Comparison of ENCODE assay signal across 23 cellular contexts in the genomic region with DNA sequence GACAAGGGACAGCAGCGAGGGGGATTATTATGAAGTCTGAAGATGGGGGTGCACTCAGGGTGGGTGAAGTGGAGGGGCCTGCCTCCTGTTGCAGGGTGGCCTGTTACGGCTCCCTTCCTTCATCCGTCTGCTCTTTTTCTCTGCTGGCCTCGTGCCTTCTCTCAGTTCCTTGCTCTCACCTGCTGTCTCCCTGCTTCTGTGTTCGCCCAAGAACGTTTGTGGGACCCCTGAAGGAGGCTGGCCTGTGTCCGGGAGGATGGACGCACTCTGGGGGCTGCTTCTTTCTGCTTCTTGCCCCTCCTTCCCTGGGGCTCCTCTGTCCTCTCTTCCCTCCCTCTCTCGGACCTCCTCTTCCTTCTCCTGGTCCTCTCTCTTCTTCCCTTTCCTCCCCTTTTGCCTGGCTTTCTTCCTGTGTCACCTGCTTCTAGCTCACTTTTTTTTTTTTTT. TPM values are rescaled to one million over a fixed set of nuclear protein-coding genes. Genes with fewer than 3 reads are reported as not detected.
DNase-seq lines count a peak whose midpoint lies in the region; ATAC-seq, FAIRE-seq and TF ChIP-seq lines count a peak whose summit lies in the region.
"Had no signal": no experiment of that assay in that cellular context is flagged by ENCODE, and none has a peak within 500 bp of the region (broad histone marks: within the 10 kb centered on the region; RNA-seq: fewer than 3 reads in every experiment).

No MANE protein-coding gene starts in this region.

- 76 to 82% (median 81%) methylated on average over 8 to 9 of the region's 9 CpGs for WGBS in stomach, 5 donors

- H3K4me3 ChIP-seq in SK-N-MC: peak overlapping the region; percentile 67
- no peak overlapping the region for H3K4me3 ChIP-seq in neural progenitor cell
- no peak overlapping the region for H3K4me3 ChIP-seq in stomach
- H3K4me3 ChIP-seq: BLaER1, GM12878, GM23248 had no signal

- H3K9ac ChIP-seq in SK-N-MC (ENCODE audit: insufficient read length) (peak overlapping the region; percentile 53), neural progenitor cell (no peak overlapping the region)
- H3K9ac ChIP-seq: BLaER1, GM23248 had no signal

- no peaks in the 10 kb centered on the region for H3K9me3 ChIP-seq in SK-N-MC (ENCODE audit: low read depth, low read length)
- H3K9me3 ChIP-seq in neural progenitor cell (ENCODE audit: low read depth): no peaks in the 10 kb centered on the region
- H3K9me3 ChIP-seq in stomach: no peaks in the 10 kb centered on the region

- H3K27me3 ChIP-seq in neural progenitor cell (no peaks in the 10 kb centered on the region), stomach (no peaks in the 10 kb centered on the region)
- H3K27me3 ChIP-seq: BLaER1 had no signal

- peak; percentile 54 for DNase-seq in activated effector memory CD4-positive, alpha-beta T cell treated with anti-CD3 and anti-CD28 coated beads, Interleukin-2, amount 50 U/mL, for 16 hours
- no peak for DNase-seq in activated effector memory CD4-positive, alpha-beta T cell treated with Interleukin-2 at 50 U/mL for 16 hours
- no peak for DNase-seq in SK-N-MC (ENCODE audit: low read depth, low spot score)
- DNase-seq in neural progenitor cell (ENCODE audit: low spot score): no peak
- peak; percentile 8 for DNase-seq in stomach
- DNase-seq in GM19239 (ENCODE audit: insufficient read length, low spot score): no peak
- DNase-seq in central memory CD4-positive, alpha-beta T cell: no peak
- DNase-seq in activated naive CD4-positive, alpha-beta T cell treated with anti-CD3 and anti-CD28 coated beads, Interleukin-2, amount 50 U/mL, for 72 hours (ENCODE audit: low spot score in 2 of 2): no peak
- DNase-seq: 8988T; CD4-positive, alpha-beta memory T cell; DMS153; DND-41; EL; GM23248; HCEC 1CT had no signal

- no peak overlapping the region for H3K4me2 ChIP-seq in neural progenitor cell
- H3K4me2 ChIP-seq: BLaER1 had no signal

- no peak for ATAC-seq in activated naive CD4-positive, alpha-beta T cell treated with anti-CD3 and anti-CD28 coated beads, Interleukin-2, amount 50 U/mL, for 72 hours
- ATAC-seq: GM12878 had no signal

- peaks cover 8% of the 10 kb centered on the region for H3K27me3 Mint-ChIP-seq in neural progenitor cell (ENCODE audit: insufficient read depth, low read depth)

- peaks cover 2% of the 10 kb centered on the region for H3K4me1 Mint-ChIP-seq in neural progenitor cell
- H3K4me1 Mint-ChIP-seq: CD14-positive monocyte had no signal

- H3F3A ChIP-seq in neural progenitor cell (ENCODE audit: low read depth): peaks cover 3% of the 10 kb centered on the region

- no peak for TF ChIP-seq EP300 in stomach (IDR thresholded peaks at IDR 0.05)

- H3K27ac ChIP-seq in SK-N-MC (no peak overlapping the region), neural progenitor cell (no peak overlapping the region), stomach (no peak overlapping the region)
- H3K27ac ChIP-seq: BLaER1, GM23248, HL-60 had no signal

- no peak overlapping the region for H3K4me3 Mint-ChIP-seq in neural progenitor cell
- H3K4me3 Mint-ChIP-seq: CD14-positive monocyte; CD4-positive, alpha-beta memory T cell had no signal

- H3K9me3 Mint-ChIP-seq in neural progenitor cell: peaks cover 4% of the 10 kb centered on the region
- no peaks in the 10 kb centered on the region for H3K9me3 Mint-ChIP-seq in activated naive CD4-positive, alpha-beta T cell treated with anti-CD3 and anti-CD28 coated beads, Interleukin-2, amount 50 U/mL, for 72 hours

- intact Hi-C loops in stomach (cut with DNase I; ENCODE audit: low total_unique reads): no loop called here

- H3K36me3 ChIP-seq in SK-N-MC (ENCODE audit: insufficient read depth, low read length) (peaks cover 7% of the 10 kb centered on the region; the same call in 1 of the 2 replicates), neural progenitor cell (no peaks in the 10 kb centered on the region), stomach (no peaks in the 10 kb centered on the region)
- H3K36me3 ChIP-seq: BLaER1 had no signal

- no peaks in the 10 kb centered on the region for H3K36me3 Mint-ChIP-seq in neural progenitor cell
- no peaks in the 10 kb centered on the region for H3K36me3 Mint-ChIP-seq in activated naive CD4-positive, alpha-beta T cell treated with anti-CD3 and anti-CD28 coated beads, Interleukin-2, amount 50 U/mL, for 72 hours
- H3K36me3 Mint-ChIP-seq: CD14-positive monocyte; CD4-positive, alpha-beta memory T cell had no signal

- H2AFZ ChIP-seq in neural progenitor cell (replicated peaks): no peak overlapping the region
- H2AFZ ChIP-seq: GM23248 had no signal

- no peaks in the 10 kb centered on the region for H3K79me2 ChIP-seq in neural progenitor cell (ENCODE audit: low read depth)

- peak overlapping the region; percentile 31 for H3K27ac Mint-ChIP-seq in neural progenitor cell
- H3K27ac Mint-ChIP-seq in activated naive CD4-positive, alpha-beta T cell treated with anti-CD3 and anti-CD28 coated beads, Interleukin-2, amount 50 U/mL, for 72 hours: no peak overlapping the region
- H3K27ac Mint-ChIP-seq: CD14-positive monocyte; CD4-positive, alpha-beta memory T cell had no signal

- TF ChIP-seq CTCF in neural progenitor cell (IDR thresholded peaks at IDR 0.05) (no peak), stomach (IDR thresholded peaks at IDR 0.05) (no peak)

- H3K4me1 ChIP-seq in neural progenitor cell: no peaks in the 10 kb centered on the region
- H3K4me1 ChIP-seq in stomach: no peaks in the 10 kb centered on the region

- no peaks in the 10 kb centered on the region for H4K20me1 ChIP-seq in neural progenitor cell (ENCODE audit: low read depth)
- H4K20me1 ChIP-seq: BLaER1 had no signal

- no peak for FAIRE-seq in GM19239 (lab: Jason Lieb, UNC)
- FAIRE-seq: GM12878 had no signal

- TF ChIP-seq POLR2A in stomach (IDR thresholded peaks at IDR 0.05): no peak

RNA-seq across cellular contexts. Expression of a gene that starts 13.8 kb away (rescaled TPM):
- total RNA-seq in neural progenitor cell (ENCODE audit: low replicate concordance): not detected in 2 replicates
- total RNA-seq in stomach: 1 to 10 TPM in 1 of 5 donors, not detected in 4; 4.0 TPM
- polyA plus RNA-seq in stomach: 1 to 10 TPM in 2 of 3 donors, not detected in 1; 1.1 to 1.4 TPM
- not detected for total RNA-seq in activated naive CD4-positive, alpha-beta T cell treated with anti-CD3 and anti-CD28 coated beads, Interleukin-2, amount 50 U/mL, for 72 hours
- total RNA-seq: CD4-positive, alpha-beta memory T cell; G401; GM12878; GM23248; HT1080 had no signal
- polyA plus RNA-seq: AG04450; CD14-positive monocyte; CD4-positive, alpha-beta memory T cell; GM12878; GM23248 had no signal

RNA-seq across cellular contexts. Expression of a gene that starts 31.8 kb away (rescaled TPM):
- total RNA-seq in neural progenitor cell (ENCODE audit: low replicate concordance) (not detected in 2 replicates), stomach (10 to 100 TPM in 1 of 5 donors, 1 to 10 TPM in 1, under 1 TPM in 2, not detected in 1; 0.73 to 73.0 (median 3.3) TPM)
- under 1 TPM in 1 of 3 donors, not detected in 2; 0.43 TPM for polyA plus RNA-seq in stomach
- total RNA-seq in activated naive CD4-positive, alpha-beta T cell treated with anti-CD3 and anti-CD28 coated beads, Interleukin-2, amount 50 U/mL, for 72 hours: not detected
- total RNA-seq: A673; CD4-positive, alpha-beta memory T cell; G401; GM12878; GM23248; HT1080 had no signal
- polyA plus RNA-seq: AG04450; CD14-positive monocyte; CD4-positive, alpha-beta memory T cell; GM12878; GM23248 had no signal

Comparison
In these comparisons a context has a peak if more than half of its experiments do, and no peak if none do; other contexts are left out.
1. DNase-seq: peak in activated effector memory CD4-positive, alpha-beta T cell treated with anti-CD3 and anti-CD28 coated beads, Interleukin-2, amount 50 U/mL, for 16 hours (single experiment) and stomach (single experiment); none in activated effector memory CD4-positive, alpha-beta T cell treated with Interleukin-2 at 50 U/mL for 16 hours (single experiment), SK-N-MC (single experiment), neural progenitor cell (single experiment), GM19239 (single experiment), central memory CD4-positive, alpha-beta T cell (single experiment) and activated naive CD4-positive, alpha-beta T cell treated with anti-CD3 and anti-CD28 coated beads, Interleukin-2, amount 50 U/mL, for 72 hours (0 of 2).